8 cellular contexts compared by ENCODE assay signal in the genomic region with DNA sequence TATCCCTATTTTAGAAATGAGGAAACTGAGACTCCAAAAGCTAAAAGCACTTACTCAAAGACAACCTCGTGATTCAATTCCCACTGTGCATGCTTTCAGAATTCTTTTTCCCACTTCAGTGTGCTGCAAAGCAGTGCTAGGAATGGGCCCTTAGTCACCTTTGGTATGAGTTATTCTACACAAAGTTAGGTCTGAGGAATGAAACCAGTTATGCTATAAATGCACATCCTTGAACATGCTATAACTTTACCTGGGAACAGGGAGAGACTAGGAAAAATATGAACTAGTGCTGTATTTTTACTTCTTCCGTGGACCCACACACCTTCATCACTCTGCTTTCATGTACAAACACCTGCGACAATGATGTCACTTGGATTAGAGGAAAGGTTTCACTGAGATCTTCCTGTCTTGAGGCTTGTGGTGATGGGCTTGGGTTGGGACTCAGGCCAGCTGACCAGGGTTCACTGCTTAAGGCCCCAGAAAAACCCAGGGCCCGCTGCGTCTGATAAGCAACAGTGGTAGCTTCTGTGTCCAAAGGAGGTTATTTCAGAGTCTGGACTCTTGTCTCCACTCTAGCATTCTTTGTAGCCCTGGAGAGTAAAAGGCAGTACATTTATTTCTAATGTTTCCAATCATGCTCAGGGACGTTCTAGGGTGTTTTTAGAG.
DNase-seq lines count a peak whose midpoint lies in the region; ATAC-seq and TF ChIP-seq lines count a peak whose summit lies in the region.

No MANE protein-coding gene starts in this region.

- H3K4me3 Mint-ChIP-seq in MCF 10A (ENCODE audit: unreplicated experiment), result no peak overlapping the region

- H3K27ac ChIP-seq in breast epithelium (no peak overlapping the region), adrenal gland (peak overlapping the region in 3 of 5 donors; percentile 2 to 53 (median 27)), right cardiac atrium (ENCODE audit: low read length) (no peak overlapping the region), upper lobe of right lung (peak overlapping the region; percentile 20)

- BruUV-seq in MCF 10A (replicated peaks; lab: Mats Ljungman, UMichigan), result TSS peak; percentile 8

- 72 to 85% (median 79%) methylated on average over 6 of the region's 6 CpGs for WGBS in adrenal gland, 4 donors
- 69% methylated on average over 6 of the region's 6 CpGs for WGBS in right cardiac atrium

- no peaks in the 10 kb centered on the region for H3K4me1 ChIP-seq in breast epithelium
- H3K4me1 ChIP-seq in adrenal gland (replicated peaks in 1 of 2), result peaks cover 15 to 19% of the 10 kb centered on the region in 2 donors
- no peaks in the 10 kb centered on the region for H3K4me1 ChIP-seq in right cardiac atrium (ENCODE audit: control insufficient read depth, insufficient read depth, low read length)
- H3K4me1 ChIP-seq in upper lobe of right lung, result no peaks in the 10 kb centered on the region

- TF ChIP-seq POLR2A in breast epithelium (IDR thresholded peaks at IDR 0.05), result no peak
- no peak for TF ChIP-seq POLR2A in adrenal gland (IDR thresholded peaks at IDR 0.05)

- intact Hi-C loops in MCF 10A (cut with micrococcal nuclease), result no loop called here
- intact Hi-C loops in breast epithelium (cut with DNase I; ENCODE audit: low total_unique reads), result no loop called here
- intact Hi-C loops in adrenal gland (cut with DNase I), result no loop called here
- intact Hi-C loops in right cardiac atrium (cut with DNase I), result loop anchor here in 2 of 4 donors (10.0 kb wide), 1 partner anchor 230 kb away; no protein-coding TSS in a partner anchor
- intact Hi-C loops in upper lobe of right lung (cut with DNase I), result no loop called here

- DNase-seq in MCF 10A (ENCODE audit: unreplicated experiment) (no peak), breast epithelium (ENCODE audit: low spot score in 2 of 2) (no peak), adrenal gland (peak in 1 of 7 donors; percentile 49), right cardiac atrium (peak in 1 of 3 donors; percentile 9), upper lobe of right lung (no peak), T-helper 9 cell (no peak)
- DNase-seq in stimulated activated naive CD4-positive, alpha-beta T cell treated with Interleukin-2 at 50 U/mL for 16 hours (lab: John Stamatoyannopoulos, UW), result no peak

- no peak for ATAC-seq in right cardiac atrium
- peak; percentile 59 for ATAC-seq in upper lobe of right lung
- no peak for ATAC-seq in GM21619 (IDR thresholded peaks at IDR 0.05; ENCODE audit: unreplicated experiment)

- peaks cover 37% of the 10 kb centered on the region for H3K36me3 Mint-ChIP-seq in MCF 10A (ENCODE audit: insufficient read depth, unreplicated experiment)

- H3K4me3 ChIP-seq in breast epithelium, result no peak overlapping the region
- no peak overlapping the region for H3K4me3 ChIP-seq in adrenal gland
- H3K4me3 ChIP-seq in right cardiac atrium (ENCODE audit: low read length), result peak overlapping the region; percentile 12
- peak overlapping the region; percentile 9 for H3K4me3 ChIP-seq in upper lobe of right lung

- no peaks in the 10 kb centered on the region for H3K36me3 ChIP-seq in breast epithelium
- no peaks in the 10 kb centered on the region for H3K36me3 ChIP-seq in adrenal gland (replicated peaks in 1 of 2)
- H3K36me3 ChIP-seq in upper lobe of right lung, result no peaks in the 10 kb centered on the region

- H3K27me3 Mint-ChIP-seq in MCF 10A (ENCODE audit: insufficient read depth, unreplicated experiment), result no peaks in the 10 kb centered on the region

- H3K9me3 ChIP-seq in breast epithelium (no peaks in the 10 kb centered on the region), adrenal gland (replicated peaks in 1 of 3) (no peaks in the 10 kb centered on the region), right cardiac atrium (ENCODE audit: control insufficient read depth, low read length) (no peaks in the 10 kb centered on the region), upper lobe of right lung (no peaks in the 10 kb centered on the region)

- H3K27ac Mint-ChIP-seq in MCF 10A (ENCODE audit: low read depth, unreplicated experiment), result peak overlapping the region; percentile 83

- peaks cover 12% of the 10 kb centered on the region for H3K4me1 Mint-ChIP-seq in MCF 10A (ENCODE audit: insufficient read depth, unreplicated experiment)

- CTCF ChIA-PET in MCF 10A (lab: Yijun Ruan, JAX), result interaction anchor here (0.6 to 1.5 kb wide), 4 partner anchors 9 to 81 kb away, joined by 3 to 5 read pairs (median 4); no protein-coding TSS in a partner anchor

- POLR2A ChIA-PET in MCF 10A (lab: Yijun Ruan, JAX), result interaction anchor here (1.0 to 3.3 kb wide), 3 partner anchors 10 to 231 kb away, joined by 3 to 17 read pairs (median 5); no protein-coding TSS in a partner anchor

- no peaks in the 10 kb centered on the region for H3K9me3 Mint-ChIP-seq in MCF 10A (ENCODE audit: unreplicated experiment)

- no peaks in the 10 kb centered on the region for H3K27me3 ChIP-seq in breast epithelium
- H3K27me3 ChIP-seq in adrenal gland, result no peaks in the 10 kb centered on the region
- no peaks in the 10 kb centered on the region for H3K27me3 ChIP-seq in right cardiac atrium (ENCODE audit: control insufficient read depth, insufficient read depth)
- no peaks in the 10 kb centered on the region for H3K27me3 ChIP-seq in upper lobe of right lung

- TF ChIP-seq CTCF in MCF 10A (IDR thresholded peaks at IDR 0.05; ENCODE audit: unreplicated experiment), result no peak
- TF ChIP-seq CTCF in breast epithelium (IDR thresholded peaks at IDR 0.05), result no peak
- no peak for TF ChIP-seq CTCF in adrenal gland (IDR thresholded peaks at IDR 0.05)
- no peak for TF ChIP-seq CTCF in upper lobe of right lung (IDR thresholded peaks at IDR 0.05)

Comparison
In these comparisons a context has a peak if more than half of its experiments do, and no peak if none do; other contexts are left out.
1. H3K27ac ChIP-seq: peak in adrenal gland (3 of 5) and upper lobe of right lung (single experiment); none in breast epithelium (0 of 2) and right cardiac atrium (single experiment).
2. H3K4me3 ChIP-seq: peak in right cardiac atrium (single experiment) and upper lobe of right lung (single experiment); none in breast epithelium (0 of 3) and adrenal gland (0 of 4).